ENCODE assay signal across 20 cellular contexts in genomic region chr12:117903441-117903840, GRCh38.
"Had no signal": no experiment of that assay in that cellular context is flagged by ENCODE, and none has a peak within 500 bp of the region (broad histone marks: within the 10 kb centered on the region; RNA-seq: fewer than 3 reads in every experiment).

No MANE protein-coding gene starts in this region.

- DNase-seq: natural killer cell; occipital lobe; ovary; posterior cingulate gyrus; psoas muscle; right cardiac atrium; right lobe of liver; sigmoid colon; small intestine; stimulated activated CD4-positive, alpha-beta T cell treated with anti-CD3 and anti-CD28 coated beads, Interleukin-15, amount 100 ng/mL, for 24 hours; stimulated activated CD4-positive, alpha-beta T cell treated with anti-CD3 and anti-CD28 coated beads, Interleukin-2, amount 100 ng/mL, for 24 hours; stimulated activated CD4-positive, alpha-beta T cell treated with anti-CD3 and anti-CD28 coated beads, Interleukin-2, amount 100 ng/mL, for 48 hours; stimulated activated CD4-positive, alpha-beta T cell treated with anti-CD3 and anti-CD28 coated beads, Interleukin-4, amount 100 ng/mL, for 24 hours; stimulated activated naive B cell treated with anti-CD40 and anti-IgM and Interleukin-4, amounts not matched to agents 10 μg/mL and 1 μg/mL and 100 μg/mL, for 72 hours; stimulated activated naive CD4-positive, alpha-beta T cell treated with Interleukin-2 at 50 U/mL for 16 hours; stomach; thyroid gland; upper lobe of right lung; uterus had no signal

- ATAC-seq: natural killer cell; psoas muscle; right cardiac atrium; right lobe of liver; stimulated activated effector memory CD8-positive, alpha-beta T cell treated with anti-CD3 and anti-CD28 coated beads, Interleukin-12 subunit alpha, Interleukin-12 subunit beta, amount 100 ng/mL, for 72 hours; stimulated activated naive B cell treated with anti-CD40 and anti-IgM and Interleukin-4, amounts not matched to agents 10 μg/mL and 1 μg/mL and 100 μg/mL, for 72 hours; upper lobe of right lung had no signal
